In genomic region chr14:21455912-21456667, GRCh38 we compare ENCODE assay signal across 1 cellular context.
TF ChIP-seq lines count a peak whose summit lies in the region.

TSS of gene CHD8 (minus strand) at chr14:21456123. CDS start at chr14:21431643, 24,480 bp downstream.

TF ChIP-seq in HepG2, 621 proteins besides CTCF, POLR2A, EP300 and RAD21 (continued from another document and continues in another):
- TF ChIP-seq RERE (CRISPR knock-in tag; IDR thresholded peaks at IDR 0.05; ENCODE audit: low read depth): no peak; the same call in 1 of the 2 replicates
- TF ChIP-seq ZMAT3 (CRISPR knock-in tag; conservative IDR thresholded peaks at IDR 0.05): peak; percentile 81
- peak; percentile 90 for TF ChIP-seq IKZF5 (CRISPR knock-in tag; IDR thresholded peaks at IDR 0.05)
- peak; percentile 71; the same call in 1 of the 2 replicates for TF ChIP-seq SOX5 (CRISPR knock-in tag; IDR thresholded peaks at IDR 0.05; ENCODE audit: borderline replicate concordance)
- no peak for TF ChIP-seq BATF2 (CRISPR knock-in tag; IDR thresholded peaks at IDR 0.05)
- TF ChIP-seq TBX2 (CRISPR knock-in tag; IDR thresholded peaks at IDR 0.05; ENCODE audit: borderline replicate concordance): peak; percentile 90
- no peak for TF ChIP-seq ZSCAN30 (CRISPR knock-in tag; IDR thresholded peaks at IDR 0.05)
- TF ChIP-seq ZSCAN29 (CRISPR knock-in tag; conservative IDR thresholded peaks at IDR 0.05): no peak
- TF ChIP-seq MNT (IDR thresholded peaks at IDR 0.05): peak; percentile 53; the same call in 1 of the 2 replicates
- no peak for TF ChIP-seq CC2D1A (CRISPR knock-in tag; IDR thresholded peaks at IDR 0.05)
- TF ChIP-seq ZBTB39 (CRISPR knock-in tag; IDR thresholded peaks at IDR 0.05): 0 out of 2 replicates have a peak, but pooled peaks have one; percentile 32
- TF ChIP-seq FUBP1 (CRISPR knock-in tag; IDR thresholded peaks at IDR 0.05; ENCODE audit: borderline replicate concordance): no peak
- peak; percentile 73 for TF ChIP-seq ZNF709 (CRISPR knock-in tag; IDR thresholded peaks at IDR 0.05)
- peak; percentile 94 for TF ChIP-seq GATAD1 (CRISPR knock-in tag; IDR thresholded peaks at IDR 0.05)
- no peak for TF ChIP-seq LRRFIP1 (CRISPR knock-in tag; conservative IDR thresholded peaks at IDR 0.05)
- TF ChIP-seq NRL (CRISPR knock-in tag; IDR thresholded peaks at IDR 0.05; ENCODE audit: borderline replicate concordance): peak; percentile 89; the same call in 1 of the 2 replicates
- peak; percentile 96 for TF ChIP-seq ZHX1 (CRISPR knock-in tag; IDR thresholded peaks at IDR 0.05; ENCODE audit: low read depth)
- TF ChIP-seq DMAP1 (CRISPR knock-in tag; IDR thresholded peaks at IDR 0.05): peak; percentile 85
- TF ChIP-seq HNRNPLL (IDR thresholded peaks at IDR 0.05; ENCODE audit: low read depth, low read length, poor library complexity, severe bottlenecking): peak; percentile 78
- peak; percentile 35; the same call in 1 of the 2 replicates for TF ChIP-seq ZNF800 (CRISPR knock-in tag; IDR thresholded peaks at IDR 0.05)
- no peak for TF ChIP-seq ZNF503 (CRISPR knock-in tag; IDR thresholded peaks at IDR 0.05)
- no peak for TF ChIP-seq FIP1L1 (IDR thresholded peaks at IDR 0.05; ENCODE audit: borderline replicate concordance, insufficient read depth, low read depth, low read length)
- no peak for TF ChIP-seq HNRNPH1 (optimal IDR thresholded peaks at IDR 0.05; ENCODE audit: low read depth, low read length)
- TF ChIP-seq MATR3 (CRISPR knock-in tag; IDR thresholded peaks at IDR 0.05): no peak
- peak; percentile 95; the same call in 1 of the 2 replicates for TF ChIP-seq ZNF33B (CRISPR knock-in tag; IDR thresholded peaks at IDR 0.05)
- no peak for TF ChIP-seq ZNF773 (CRISPR knock-in tag; IDR thresholded peaks at IDR 0.05; ENCODE audit: borderline replicate concordance)
- TF ChIP-seq HOMEZ (CRISPR knock-in tag; IDR thresholded peaks at IDR 0.05; ENCODE audit: low read depth): peak; percentile 93
